Comparison of ENCODE assay signal across 8 cellular contexts in the genomic region with DNA sequence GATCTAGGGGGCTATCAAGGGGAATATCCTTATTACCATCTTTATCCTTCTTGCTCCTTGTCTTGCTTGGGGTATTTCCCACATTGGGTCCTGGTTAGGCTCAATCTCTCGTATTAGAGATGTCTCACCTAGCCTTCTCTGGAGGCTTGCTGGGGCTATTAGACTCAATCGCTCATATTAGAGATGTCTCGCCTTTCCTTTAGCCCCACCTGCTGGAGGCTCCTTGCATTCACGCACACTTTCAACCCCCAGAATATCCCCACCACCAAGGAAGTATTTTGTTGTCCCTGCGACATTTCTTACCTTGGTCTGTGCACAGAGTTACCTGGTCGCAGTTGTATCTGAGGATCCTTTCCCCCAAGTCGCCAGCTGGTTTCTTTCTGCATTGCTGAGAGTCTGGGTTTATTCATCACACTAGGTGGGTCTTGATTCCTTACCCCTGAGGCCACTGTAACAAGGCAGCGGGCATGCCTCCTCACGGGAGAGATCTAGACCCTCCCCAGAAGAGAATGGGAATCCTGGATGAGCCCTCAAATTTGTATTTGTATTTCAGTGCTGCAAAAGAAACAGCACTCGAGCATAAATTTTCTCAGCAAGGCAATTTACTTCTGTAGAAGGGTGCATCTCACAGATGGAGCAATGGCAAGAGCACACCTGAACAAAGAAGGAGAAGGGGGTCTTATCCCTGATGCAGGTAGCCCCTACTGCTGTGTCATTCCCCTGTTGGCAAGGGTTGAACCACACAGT. TPM values are rescaled to one million over a fixed set of nuclear protein-coding genes. Genes with fewer than 3 reads are reported as not detected.
DNase-seq lines count a peak whose midpoint lies in the region; ATAC-seq, FAIRE-seq and TF ChIP-seq lines count a peak whose summit lies in the region.

No MANE protein-coding gene starts in this region.

- no peak for ATAC-seq in activated T-cell treated with anti-CD3 and anti-CD28 coated beads, Interleukin-2, amount 50 U/mL, for 72 hours (replicated peaks in 1 of 2)
- ATAC-seq in GM18858 (IDR thresholded peaks at IDR 0.05; ENCODE audit: unreplicated experiment): no peak
- ATAC-seq in HG03457 (IDR thresholded peaks at IDR 0.05; ENCODE audit: unreplicated experiment): no peak
- ATAC-seq in HG02610 (IDR thresholded peaks at IDR 0.05; ENCODE audit: unreplicated experiment): no peak

- no peak overlapping the region for H3K4me3 ChIP-seq in kidney (ENCODE audit: low read length in 2 of 2)

- no peaks in the 10 kb centered on the region for H3K36me3 ChIP-seq in kidney (ENCODE audit: control insufficient read depth in 1 of 2, insufficient read depth in 2 of 2, low read length in 2 of 2)

- H3K9ac ChIP-seq in kidney (ENCODE audit: low read length in 2 of 2): no peak overlapping the region

- H3K4me3 Mint-ChIP-seq in activated T-cell treated with anti-CD3 and anti-CD28 coated beads, Interleukin-2, amount 50 U/mL, for 72 hours: no peak overlapping the region

- H3K4me1 ChIP-seq in kidney (ENCODE audit: control insufficient read depth in 1 of 2, insufficient read depth in 1 of 2, low read depth in 1 of 2, low read length in 2 of 2): no peaks in the 10 kb centered on the region

- TF ChIP-seq CTCF in LNCAP (IDR thresholded peaks at IDR 0.05) (peak; percentile 59; the same call in 1 of the 2 replicates), kidney (IDR thresholded peaks at IDR 0.05; ENCODE audit: borderline replicate concordance, extremely low read depth, insufficient read depth) (peak; percentile 24)

- DNase-seq in ELR (ENCODE audit: low read depth): peak; percentile 62
- peak; percentile 9 to 31 for DNase-seq in activated T-cell treated with anti-CD3 and anti-CD28 coated beads, Interleukin-2, amount 50 U/mL, for 72 hours
- DNase-seq in kidney: no peak
- no peak for DNase-seq in SW 1271 (lab: John Stamatoyannopoulos, UW)

- peaks cover 0 to 4% of the 10 kb centered on the region in 2 donors for H3K9me3 Mint-ChIP-seq in activated T-cell treated with anti-CD3 and anti-CD28 coated beads, Interleukin-2, amount 50 U/mL, for 72 hours

- peaks cover 0 to 3% of the 10 kb centered on the region in 2 donors for H3K36me3 Mint-ChIP-seq in activated T-cell treated with anti-CD3 and anti-CD28 coated beads, Interleukin-2, amount 50 U/mL, for 72 hours (ENCODE audit: insufficient read depth in 2 of 2)

- intact Hi-C loops in kidney (cut with DNase I): no loop called here

- H3K27ac ChIP-seq in kidney (ENCODE audit: low read depth in 2 of 2, low read length in 2 of 2): no peak overlapping the region

- no peak overlapping the region for H3K27ac Mint-ChIP-seq in activated T-cell treated with anti-CD3 and anti-CD28 coated beads, Interleukin-2, amount 50 U/mL, for 72 hours

- no peaks in the 10 kb centered on the region for H3K27me3 Mint-ChIP-seq in activated T-cell treated with anti-CD3 and anti-CD28 coated beads, Interleukin-2, amount 50 U/mL, for 72 hours (ENCODE audit: low read depth)

- FAIRE-seq in kidney (lab: Jason Lieb, UNC): no peak

- no peaks in the 10 kb centered on the region for H3K4me1 Mint-ChIP-seq in activated T-cell treated with anti-CD3 and anti-CD28 coated beads, Interleukin-2, amount 50 U/mL, for 72 hours (ENCODE audit: low read depth)

- no peaks in the 10 kb centered on the region for H3K9me3 ChIP-seq in kidney (ENCODE audit: control insufficient read depth in 1 of 2, low read length in 2 of 2)

RNA-seq across cellular contexts. Expression of gene HYLS1, which starts 15.9 kb away (rescaled TPM):
- total RNA-seq in activated T-cell treated with anti-CD3 and anti-CD28 coated beads, Interleukin-2, amount 50 U/mL, for 72 hours: 1 to 10 TPM; 8.9 to 9.7 TPM
- total RNA-seq in kidney: 3.0 TPM
- polyA plus RNA-seq in kidney (ENCODE audit: insufficient read depth, low read depth, low replicate concordance): 4.9 TPM

RNA-seq across cellular contexts. Expression of gene PUS3, which starts 31.4 kb away (rescaled TPM):
- 10 to 100 TPM; 14.0 to 17.5 TPM for total RNA-seq in activated T-cell treated with anti-CD3 and anti-CD28 coated beads, Interleukin-2, amount 50 U/mL, for 72 hours
- 9.4 TPM for total RNA-seq in kidney
- polyA plus RNA-seq in kidney (ENCODE audit: insufficient read depth, low read depth, low replicate concordance): 9.9 TPM

RNA-seq across cellular contexts. Expression of gene DDX25, which starts 32.7 kb away (rescaled TPM):
- total RNA-seq in activated T-cell treated with anti-CD3 and anti-CD28 coated beads, Interleukin-2, amount 50 U/mL, for 72 hours: under 1 TPM; 0.32 to 0.38 TPM
- 1.1 TPM for total RNA-seq in kidney
- 3.8 TPM for polyA plus RNA-seq in kidney (ENCODE audit: insufficient read depth, low read depth, low replicate concordance)

RNA-seq across cellular contexts. Expression of gene PATE4, which starts 38.4 kb away (rescaled TPM):
- total RNA-seq in activated T-cell treated with anti-CD3 and anti-CD28 coated beads, Interleukin-2, amount 50 U/mL, for 72 hours: not detected
- not detected for total RNA-seq in kidney
- polyA plus RNA-seq in kidney (ENCODE audit: insufficient read depth, low read depth, low replicate concordance): not detected

Comparison
In these comparisons a context has a peak if more than half of its experiments do, and no peak if none do; other contexts are left out.
1. DNase-seq: peak in ELR (single experiment) and activated T-cell treated with anti-CD3 and anti-CD28 coated beads, Interleukin-2, amount 50 U/mL, for 72 hours (2 of 2); none in kidney (single experiment) and SW 1271 (0 of 2).